Comparison of ENCODE assay signal across 39 cellular contexts in the genomic region with DNA sequence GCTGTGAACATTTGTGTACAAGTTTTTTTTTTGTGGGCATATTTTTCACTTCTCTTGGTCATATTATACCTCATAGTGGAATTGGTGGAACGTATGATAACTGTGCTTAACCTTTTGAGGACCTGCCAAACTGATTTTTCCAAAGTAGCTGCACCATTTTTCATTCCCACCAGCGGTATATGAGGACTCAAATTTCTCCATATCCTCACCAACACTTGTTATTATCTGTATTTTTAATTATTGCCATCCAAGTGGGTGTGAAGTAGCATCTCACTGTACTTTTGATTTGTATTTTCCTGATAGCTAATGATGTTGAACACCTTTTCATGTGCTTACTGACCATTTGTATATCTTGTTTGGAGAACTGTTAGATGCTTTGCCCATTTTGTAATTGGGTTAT. TPM values are rescaled to one million over a fixed set of nuclear protein-coding genes. Genes with fewer than 3 reads are reported as not detected.
"Had no signal": no experiment of that assay in that cellular context is flagged by ENCODE, and none has a peak within 500 bp of the region (broad histone marks: within the 10 kb centered on the region; RNA-seq: fewer than 3 reads in every experiment).

No MANE protein-coding gene starts in this region.

- H3K9me3 Mint-ChIP-seq: activated naive CD4-positive, alpha-beta T cell treated with anti-CD3 and anti-CD28 coated beads, Interleukin-2, amount 10 ng/mL, durations not matched to agents 7 days and 5 days; central memory CD8-positive, alpha-beta T cell had no signal

- FAIRE-seq: astrocyte, bronchial epithelial cell had no signal

- H3K4me1 ChIP-seq: adrenal gland, ascending aorta, body of pancreas, breast epithelium had no signal

- H3K36me3 ChIP-seq: adrenal gland, ascending aorta, brain microvascular endothelial cell, cardiac muscle cell had no signal

- H3K27me3 Mint-ChIP-seq: activated naive CD4-positive, alpha-beta T cell treated with anti-CD3 and anti-CD28 coated beads, Interleukin-2, amount 10 ng/mL, durations not matched to agents 7 days and 5 days; activated naive CD4-positive, alpha-beta T cell treated with anti-CD3 and anti-CD28 coated beads, Interleukin-2, amount 50 U/mL, for 24 hours; activated naive CD8-positive, alpha-beta T cell; activated naive CD8-positive, alpha-beta T cell treated with anti-CD3 and anti-CD28 coated beads for 36 hours; activated naive CD8-positive, alpha-beta T cell treated with anti-CD3 and anti-CD28 coated beads, Interleukin-2, amount 10 ng/mL, durations not matched to agents 7 days and 5 days; activated naive CD8-positive, alpha-beta T cell treated with anti-CD3 and anti-CD28 coated beads, Interleukin-2, amount 50 U/mL, for 24 hours; activated T-cell treated with anti-CD3 and anti-CD28 coated beads, Interleukin-2, amount 50 U/mL, for 24 hours; activated T-helper 17 cell treated with anti-CD3 and anti-CD28 coated beads, Interleukin-2, amount 50 U/mL, for 72 hours; brain; central memory CD8-positive, alpha-beta T cell had no signal

- H3K27ac ChIP-seq: adrenal gland, ascending aorta, body of pancreas, brain microvascular endothelial cell, breast epithelium, cardiac muscle cell had no signal

- H3K9me3 ChIP-seq: adrenal gland, body of pancreas had no signal

- H3K27ac Mint-ChIP-seq: activated naive CD4-positive, alpha-beta T cell treated with anti-CD3 and anti-CD28 coated beads for 36 hours; activated naive CD4-positive, alpha-beta T cell treated with anti-CD3 and anti-CD28 coated beads, Interleukin-2, amount 10 ng/mL, durations not matched to agents 7 days and 5 days; activated naive CD4-positive, alpha-beta T cell treated with anti-CD3 and anti-CD28 coated beads, Interleukin-2, amount 50 U/mL, for 24 hours; activated naive CD4-positive, alpha-beta T cell treated with anti-CD3 and anti-CD28 coated beads, Interleukin-2, amount 50 U/mL, for 72 hours; activated naive CD8-positive, alpha-beta T cell; activated naive CD8-positive, alpha-beta T cell treated with anti-CD3 and anti-CD28 coated beads for 36 hours; activated naive CD8-positive, alpha-beta T cell treated with anti-CD3 and anti-CD28 coated beads, Interleukin-2, amount 10 ng/mL, durations not matched to agents 7 days and 5 days; activated naive CD8-positive, alpha-beta T cell treated with anti-CD3 and anti-CD28 coated beads, Interleukin-2, amount 50 U/mL, for 24 hours; activated T-cell treated with anti-CD3 and anti-CD28 coated beads, Interleukin-2, amount 50 U/mL, for 24 hours; activated T-cell treated with anti-CD3 and anti-CD28 coated beads, Interleukin-2, amount 50 U/mL, for 72 hours; activated T-helper 1 cell treated with anti-CD3 and anti-CD28 coated beads, Interleukin-12 subunit alpha, Interleukin-12 subunit beta, Interleukin-2, Interleukin-4 antibody, amounts not matched to agents 30 ng/mL and 10 ng/mL and 1 ng/mL, durations not matched to agents 14 hours and 24 hours and 36 hours; activated T-helper 17 cell treated with anti-CD3 and anti-CD28 coated beads, Interleukin-2, amount 50 U/mL, for 72 hours; activated T-helper 2 cell treated with anti-CD3 and anti-CD28 coated beads, Interferon-gamma antibody, Interleukin-2, Interleukin-4, amounts not matched to agents 10 μg/mL and 5 μg/mL and 100 μg/mL, durations not matched to agents 14 hours and 24 hours and 36 hours; brain had no signal

- H3K4me1 Mint-ChIP-seq: activated naive CD4-positive, alpha-beta T cell treated with anti-CD3 and anti-CD28 coated beads, Interleukin-2, amount 10 ng/mL, durations not matched to agents 7 days and 5 days; activated naive CD4-positive, alpha-beta T cell treated with anti-CD3 and anti-CD28 coated beads, Interleukin-2, amount 50 U/mL, for 24 hours; activated naive CD8-positive, alpha-beta T cell treated with anti-CD3 and anti-CD28 coated beads for 36 hours; activated naive CD8-positive, alpha-beta T cell treated with anti-CD3 and anti-CD28 coated beads, Interleukin-2, amount 50 U/mL, for 24 hours; activated T-helper 17 cell treated with anti-CD3 and anti-CD28 coated beads, Interleukin-2, amount 50 U/mL, for 72 hours; brain; central memory CD8-positive, alpha-beta T cell had no signal

- H3K4me3 Mint-ChIP-seq: activated naive CD4-positive, alpha-beta T cell treated with anti-CD3 and anti-CD28 coated beads for 36 hours; activated naive CD4-positive, alpha-beta T cell treated with anti-CD3 and anti-CD28 coated beads, Interleukin-2, amount 10 ng/mL, durations not matched to agents 7 days and 5 days; activated naive CD4-positive, alpha-beta T cell treated with anti-CD3 and anti-CD28 coated beads, Interleukin-2, amount 50 U/mL, for 24 hours; activated naive CD8-positive, alpha-beta T cell; activated naive CD8-positive, alpha-beta T cell treated with anti-CD3 and anti-CD28 coated beads for 36 hours; activated naive CD8-positive, alpha-beta T cell treated with anti-CD3 and anti-CD28 coated beads, Interleukin-2, amount 10 ng/mL, durations not matched to agents 7 days and 5 days; activated naive CD8-positive, alpha-beta T cell treated with anti-CD3 and anti-CD28 coated beads, Interleukin-2, amount 50 U/mL, for 24 hours; activated T-cell treated with anti-CD3 and anti-CD28 coated beads, Interleukin-2, amount 50 U/mL, for 24 hours; activated T-cell treated with anti-CD3 and anti-CD28 coated beads, Interleukin-2, amount 50 U/mL, for 4 hours; activated T-cell treated with anti-CD3 and anti-CD28 coated beads, Interleukin-2, amount 50 U/mL, for 72 hours; activated T-helper 1 cell treated with anti-CD3 and anti-CD28 coated beads, Interleukin-12 subunit alpha, Interleukin-12 subunit beta, Interleukin-2, Interleukin-4 antibody, amounts not matched to agents 30 ng/mL and 10 ng/mL and 1 ng/mL, durations not matched to agents 14 hours and 24 hours and 36 hours; activated T-helper 17 cell treated with anti-CD3 and anti-CD28 coated beads, Interleukin-2, amount 50 U/mL, for 72 hours; brain; central memory CD8-positive, alpha-beta T cell had no signal

- ATAC-seq: activated naive CD4-positive, alpha-beta T cell treated with anti-CD3 and anti-CD28 coated beads, Interleukin-2, amount 50 U/mL, for 72 hours; activated naive CD8-positive, alpha-beta T cell treated with anti-CD3 and anti-CD28 coated beads, Interleukin-2, amount 50 U/mL, for 24 hours; activated T-cell treated with anti-CD3 and anti-CD28 coated beads, Interleukin-2, amount 50 U/mL, for 4 hours; activated T-cell treated with anti-CD3 and anti-CD28 coated beads, Interleukin-2, amount 50 U/mL, for 72 hours; activated T-helper 17 cell treated with anti-CD3 and anti-CD28 coated beads, Interleukin-2, amount 50 U/mL, for 72 hours; body of pancreas had no signal

- H3K4me3 ChIP-seq: adrenal gland, ascending aorta, body of pancreas, breast epithelium, cardiac muscle cell had no signal

- DNase-seq: activated effector memory CD4-positive, alpha-beta T cell treated with anti-CD3 and anti-CD28 coated beads, Interleukin-2, amount 50 U/mL, for 16 hours; activated effector memory CD4-positive, alpha-beta T cell treated with Interleukin-2 at 50 U/mL for 16 hours; activated gamma-delta T cell; activated gamma-delta T cell treated with Interleukin-2 at 50 U/mL for 16 hours; activated naive CD4-positive, alpha-beta T cell; activated naive CD4-positive, alpha-beta T cell treated with anti-CD3 and anti-CD28 coated beads for 36 hours; activated naive CD4-positive, alpha-beta T cell treated with anti-CD3 and anti-CD28 coated beads, Interleukin-2, amount 10 ng/mL, durations not matched to agents 7 days and 5 days; activated naive CD4-positive, alpha-beta T cell treated with anti-CD3 and anti-CD28 coated beads, Interleukin-2, amount 50 U/mL, for 16 hours; activated naive CD4-positive, alpha-beta T cell treated with Interleukin-2 at 50 U/mL for 16 hours; activated naive CD8-positive, alpha-beta T cell treated with anti-CD3 and anti-CD28 coated beads for 36 hours; activated naive CD8-positive, alpha-beta T cell treated with anti-CD3 and anti-CD28 coated beads, Interleukin-2, amount 10 ng/mL, durations not matched to agents 7 days and 5 days; activated naive CD8-positive, alpha-beta T cell treated with anti-CD3 and anti-CD28 coated beads, Interleukin-2, amount 50 U/mL, for 24 hours; activated T-cell treated with anti-CD3 and anti-CD28 coated beads, Interleukin-2, amount 50 U/mL, for 24 hours; activated T-cell treated with anti-CD3 and anti-CD28 coated beads, Interleukin-2, amount 50 U/mL, for 4 hours; activated T-cell treated with anti-CD3 and anti-CD28 coated beads, Interleukin-2, amount 50 U/mL, for 48 hours; activated T-cell treated with anti-CD3 and anti-CD28 coated beads, Interleukin-2, amount 50 U/mL, for 72 hours; adrenal gland; amniotic stem cell; amygdala; anterior cingulate cortex; aorta; body of pancreas; brain microvascular endothelial cell; caudate nucleus; central memory CD4-positive, alpha-beta T cell; cerebellar nuclear complex had no signal

- H3K27me3 ChIP-seq: adrenal gland, ascending aorta, body of pancreas, brain microvascular endothelial cell, breast epithelium, cardiac muscle cell had no signal

RNA-seq across cellular contexts. Expression of a gene that starts 47.8 kb away (rescaled TPM):
- total RNA-seq: ascending aorta had no signal
